11 cellular contexts compared by ENCODE assay signal in genomic region chr14:56341766-56342418, GRCh38.
DNase-seq lines count a peak whose midpoint lies in the region; ATAC-seq and TF ChIP-seq lines count a peak whose summit lies in the region.
"Had no signal": no experiment of that assay in that cellular context is flagged by ENCODE, and none has a peak within 500 bp of the region (broad histone marks: within the 10 kb centered on the region; RNA-seq: fewer than 3 reads in every experiment).

No MANE protein-coding gene starts in this region.

- H3K9me3 Mint-ChIP-seq in chondrocyte (ENCODE audit: low read depth) (no peaks in the 10 kb centered on the region), endodermal cell (no peaks in the 10 kb centered on the region)
- H3K9me3 Mint-ChIP-seq: activated T-cell treated with anti-CD3 and anti-CD28 coated beads, Interleukin-2, amount 50 U/mL, for 4 hours had no signal

- H3K36me3 Mint-ChIP-seq in chondrocyte (ENCODE audit: low read depth) (no peaks in the 10 kb centered on the region), endodermal cell (ENCODE audit: low read depth) (no peaks in the 10 kb centered on the region)

- ATAC-seq in GM18868 (IDR thresholded peaks at IDR 0.05; ENCODE audit: unreplicated experiment), result peak; percentile 31
- peak; percentile 54 for ATAC-seq in HG02678 (IDR thresholded peaks at IDR 0.05; ENCODE audit: unreplicated experiment)
- no peak for ATAC-seq in psoas muscle
- ATAC-seq: activated T-cell treated with anti-CD3 and anti-CD28 coated beads, Interleukin-2, amount 50 U/mL, for 4 hours had no signal

- H3K4me1 Mint-ChIP-seq in chondrocyte (ENCODE audit: low read depth) (peaks cover 33% of the 10 kb centered on the region), endodermal cell (peaks cover 7% of the 10 kb centered on the region)

- no peak overlapping the region for H3K4me3 Mint-ChIP-seq in chondrocyte (ENCODE audit: unreplicated experiment)
- no peak overlapping the region for H3K4me3 Mint-ChIP-seq in endodermal cell
- H3K4me3 Mint-ChIP-seq: activated T-cell treated with anti-CD3 and anti-CD28 coated beads, Interleukin-2, amount 50 U/mL, for 4 hours had no signal

- H3K27me3 ChIP-seq in psoas muscle (ENCODE audit: insufficient read depth in 3 of 3, low read length in 2 of 3) (no peaks in the 10 kb centered on the region), endodermal cell (ENCODE audit: control insufficient read depth, insufficient read depth, low read length, poor library complexity, severe bottlenecking) (no peaks in the 10 kb centered on the region)
- H3K27me3 ChIP-seq: dorsolateral prefrontal cortex had no signal

- TF ChIP-seq CTCF in chondrocyte (IDR thresholded peaks at IDR 0.05) (no peak), psoas muscle (IDR thresholded peaks at IDR 0.05) (no peak), endodermal cell (conservative IDR thresholded peaks at IDR 0.05) (no peak)

- no peak overlapping the region for H3K4me3 ChIP-seq in psoas muscle
- no peak overlapping the region for H3K4me3 ChIP-seq in endodermal cell (ENCODE audit: low read length)

- 22 to 34% (median 23%) methylated on average over 7 of the region's 7 CpGs for WGBS in psoas muscle, 3 donors
- 92 to 93% methylated on average over 7 of the region's 7 CpGs for WGBS in endodermal cell (ENCODE audit: insufficient coverage in 1 of 2, insufficient read length in 1 of 2), 2 experiments

- H3K27ac Mint-ChIP-seq in chondrocyte (ENCODE audit: unreplicated experiment) (peak overlapping the region; percentile 77), endodermal cell (no peak overlapping the region)

- H3K27ac ChIP-seq in psoas muscle (peak overlapping the region; percentile 11), endodermal cell (ENCODE audit: low read depth, low read length) (no peak overlapping the region)

- no peak for DNase-seq in chondrocyte (ENCODE audit: low spot score)
- no peak for DNase-seq in psoas muscle
- no peak for DNase-seq in activated T-cell treated with anti-CD3 and anti-CD28 coated beads for 4 hours
- DNase-seq in NCI-H1092 (lab: John Stamatoyannopoulos, UW), result no peak
- no peak for DNase-seq in endodermal cell
- DNase-seq in RKO (ENCODE audit: low spot score), result no peak
- DNase-seq: activated T-cell treated with anti-CD3 and anti-CD28 coated beads, Interleukin-2, amount 50 U/mL, for 4 hours; NCI-H510A had no signal

- H3K9me3 ChIP-seq in psoas muscle (no peaks in the 10 kb centered on the region), endodermal cell (ENCODE audit: control insufficient read depth, low read length) (no peaks in the 10 kb centered on the region)

- H3K9ac ChIP-seq in endodermal cell (ENCODE audit: extremely low read depth, low read length, poor library complexity, severe bottlenecking), result no peak overlapping the region

- intact Hi-C loops in psoas muscle (cut with DNase I), result loop anchor here (5.0 kb wide), 1 partner anchor 635 kb away; no protein-coding TSS in a partner anchor

- H3K27me3 Mint-ChIP-seq in chondrocyte (ENCODE audit: low read depth) (no peaks in the 10 kb centered on the region), endodermal cell (ENCODE audit: insufficient read depth) (peaks cover 10% of the 10 kb centered on the region)

- peaks cover 20% of the 10 kb centered on the region for H3K4me1 ChIP-seq in psoas muscle
- H3K4me1 ChIP-seq in endodermal cell (ENCODE audit: control insufficient read depth, insufficient read depth, low read length), result no peaks in the 10 kb centered on the region

- H3K36me3 ChIP-seq in psoas muscle (ENCODE audit: insufficient read depth in 1 of 2, low read depth in 1 of 2) (no peaks in the 10 kb centered on the region), endodermal cell (ENCODE audit: control insufficient read depth, insufficient read depth, low read length) (no peaks in the 10 kb centered on the region)

Comparison
In these comparisons a context has a peak if more than half of its experiments do, and no peak if none do; other contexts are left out.
1. ATAC-seq: peak in GM18868 (single experiment) and HG02678 (single experiment); none in psoas muscle (0 of 4).